8 cellular contexts compared by ENCODE assay signal in genomic region chrX:32408389-32408788, GRCh38.
DNase-seq lines count a peak whose midpoint lies in the region; ATAC-seq and TF ChIP-seq lines count a peak whose summit lies in the region.

No MANE protein-coding gene starts in this region.

- peak in 2 of 3 donors; percentile 11 to 20 for DNase-seq in CD4-positive, CD25-positive, alpha-beta regulatory T cell
- peak; percentile 20 for DNase-seq in NB4 (ENCODE audit: low read depth)
- peak in 1 of 10 donors; percentile 23 for DNase-seq in dorsolateral prefrontal cortex
- DNase-seq in natural killer cell, result no peak
- DNase-seq in NCI-H526 treated with DMSO at 0.1 percent for 48 hours (lab: John Stamatoyannopoulos, UW), result no peak
- DNase-seq in activated naive CD4-positive, alpha-beta T cell treated with anti-CD3 and anti-CD28 coated beads, Interleukin-2, amount 50 U/mL, for 72 hours (ENCODE audit: low spot score in 2 of 2), result no peak

- H3K9me3 ChIP-seq in CD4-positive, CD25-positive, alpha-beta regulatory T cell (ENCODE audit: control insufficient read depth in 2 of 2, low read length in 2 of 2), result no peaks in the 10 kb centered on the region

- peaks cover 0 to 6% (median 0%) of the 10 kb centered on the region in 7 donors for H3K9me3 Mint-ChIP-seq in CD4-positive, CD25-positive, alpha-beta regulatory T cell
- H3K9me3 Mint-ChIP-seq in natural killer cell, result no peaks in the 10 kb centered on the region
- no peaks in the 10 kb centered on the region for H3K9me3 Mint-ChIP-seq in activated naive CD4-positive, alpha-beta T cell treated with anti-CD3 and anti-CD28 coated beads, Interleukin-2, amount 50 U/mL, for 72 hours

- no peak for ATAC-seq in CD4-positive, CD25-positive, alpha-beta regulatory T cell (ENCODE audit: low read depth in 2 of 2)
- peak; percentile 59 for ATAC-seq in GM19043 (IDR thresholded peaks at IDR 0.05; ENCODE audit: low read depth, unreplicated experiment)
- no peak for ATAC-seq in natural killer cell
- ATAC-seq in activated naive CD4-positive, alpha-beta T cell treated with anti-CD3 and anti-CD28 coated beads, Interleukin-2, amount 50 U/mL, for 72 hours, result no peak
- no peak for ATAC-seq in HG02798 (IDR thresholded peaks at IDR 0.05; ENCODE audit: poor library complexity, unreplicated experiment)

- no peak for TF ChIP-seq POLR2A in NB4 (IDR thresholded peaks at IDR 0.05; ENCODE audit: extremely low read depth, insufficient read length)

- H3K4me1 Mint-ChIP-seq in CD4-positive, CD25-positive, alpha-beta regulatory T cell, result no peaks in the 10 kb centered on the region
- H3K4me1 Mint-ChIP-seq in natural killer cell, result no peaks in the 10 kb centered on the region

- H3K36me3 Mint-ChIP-seq in CD4-positive, CD25-positive, alpha-beta regulatory T cell, result no peaks in the 10 kb centered on the region
- H3K36me3 Mint-ChIP-seq in natural killer cell, result no peaks in the 10 kb centered on the region
- no peaks in the 10 kb centered on the region for H3K36me3 Mint-ChIP-seq in activated naive CD4-positive, alpha-beta T cell treated with anti-CD3 and anti-CD28 coated beads, Interleukin-2, amount 50 U/mL, for 72 hours

- intact Hi-C loops in dorsolateral prefrontal cortex (cut with DNase I) (no loop called here), natural killer cell (cut with micrococcal nuclease) (no loop called here)

- H3K27me3 Mint-ChIP-seq in CD4-positive, CD25-positive, alpha-beta regulatory T cell, result no peaks in the 10 kb centered on the region
- H3K27me3 Mint-ChIP-seq in natural killer cell (ENCODE audit: low read depth in 2 of 2), result no peaks in the 10 kb centered on the region

- TF ChIP-seq CTCF in NB4 (IDR thresholded peaks at IDR 0.05; ENCODE audit: low read depth, low read length) (no peak), dorsolateral prefrontal cortex (IDR thresholded peaks at IDR 0.05 in 54 of 56, conservative IDR thresholded peaks at IDR 0.05 in 2 of 56; ENCODE audit: low read depth in 1 of 56, partially characterized antibody in 56 of 56) (peak in 37 of 56 donors; percentile 11 to 56 (median 30)), natural killer cell (IDR thresholded peaks at IDR 0.05) (no peak)

- no peak overlapping the region for H3K27ac Mint-ChIP-seq in CD4-positive, CD25-positive, alpha-beta regulatory T cell
- no peak overlapping the region for H3K27ac Mint-ChIP-seq in natural killer cell
- H3K27ac Mint-ChIP-seq in activated naive CD4-positive, alpha-beta T cell treated with anti-CD3 and anti-CD28 coated beads, Interleukin-2, amount 50 U/mL, for 72 hours, result no peak overlapping the region

- H3K36me3 ChIP-seq in CD4-positive, CD25-positive, alpha-beta regulatory T cell (ENCODE audit: control insufficient read depth, insufficient read depth, low read length), result no peaks in the 10 kb centered on the region

- H3K4me1 ChIP-seq in CD4-positive, CD25-positive, alpha-beta regulatory T cell (ENCODE audit: control insufficient read depth, insufficient read depth, low read length, poor library complexity, severe bottlenecking), result no peaks in the 10 kb centered on the region

- H3K4me3 Mint-ChIP-seq in CD4-positive, CD25-positive, alpha-beta regulatory T cell, result no peak overlapping the region
- no peak overlapping the region for H3K4me3 Mint-ChIP-seq in natural killer cell

- no peaks in the 10 kb centered on the region for H3K27me3 ChIP-seq in CD4-positive, CD25-positive, alpha-beta regulatory T cell (ENCODE audit: control insufficient read depth, insufficient read depth, low read length)
- peaks cover 0 to 30% (median 0%) of the 10 kb centered on the region in 45 donors for H3K27me3 ChIP-seq in dorsolateral prefrontal cortex

- no peak overlapping the region for H3K4me3 ChIP-seq in CD4-positive, CD25-positive, alpha-beta regulatory T cell (ENCODE audit: low read depth, low read length)
- H3K4me3 ChIP-seq in NB4 (ENCODE audit: low read depth, low read length), result no peak overlapping the region
- no peak overlapping the region for H3K4me3 ChIP-seq in dorsolateral prefrontal cortex

- H3K27ac ChIP-seq in CD4-positive, CD25-positive, alpha-beta regulatory T cell (ENCODE audit: insufficient read depth, low read length, poor library complexity, severe bottlenecking), result no peak overlapping the region
- H3K27ac ChIP-seq in dorsolateral prefrontal cortex, result no peak overlapping the region

Comparison
In these comparisons a context has a peak if more than half of its experiments do, and no peak if none do; other contexts are left out.
1. DNase-seq: peak in CD4-positive, CD25-positive, alpha-beta regulatory T cell (2 of 3) and NB4 (single experiment); none in natural killer cell (single experiment), NCI-H526 treated with DMSO at 0.1 percent for 48 hours (single experiment) and activated naive CD4-positive, alpha-beta T cell treated with anti-CD3 and anti-CD28 coated beads, Interleukin-2, amount 50 U/mL, for 72 hours (0 of 2).
2. CTCF ChIP-seq: peak in dorsolateral prefrontal cortex (37 of 56); none in NB4 (single experiment) and natural killer cell (single experiment).